8 cellular contexts compared by ENCODE assay signal in the genomic region with DNA sequence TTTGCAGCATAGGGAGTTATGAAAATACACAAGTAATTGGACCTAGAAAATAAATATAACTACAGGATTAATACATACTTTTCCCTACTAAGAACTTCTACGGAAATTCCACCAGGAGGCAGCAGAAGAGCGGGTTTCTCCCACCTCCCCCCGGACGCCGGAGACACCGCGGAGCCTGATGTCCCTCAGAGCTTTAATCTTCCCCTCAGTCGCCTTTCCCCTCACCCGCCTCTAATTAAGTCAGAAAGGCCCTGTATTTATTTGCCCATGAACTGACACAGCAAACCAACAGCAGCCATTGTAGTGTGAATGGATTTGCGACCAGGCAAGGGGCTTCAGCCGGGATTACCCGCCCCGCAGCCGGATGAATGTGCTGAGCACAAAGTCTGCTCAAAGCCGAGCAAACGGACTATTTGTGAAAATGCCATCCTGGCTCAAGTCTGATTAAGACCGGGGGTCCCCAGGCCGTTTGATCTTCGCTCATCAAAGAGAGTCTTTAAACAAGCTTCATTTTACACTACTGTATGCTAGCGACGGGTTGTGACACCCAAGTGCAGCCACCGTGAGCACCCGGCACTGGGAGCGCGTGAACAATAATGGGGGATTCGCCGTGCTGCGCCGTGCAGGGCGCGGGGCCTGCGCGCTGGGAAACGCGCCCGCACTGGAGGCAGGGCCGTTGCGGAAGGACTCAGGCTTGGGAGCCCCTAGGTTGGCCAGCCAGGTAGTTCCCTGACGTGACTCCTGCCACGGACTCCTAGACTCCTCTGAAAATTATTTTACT. TPM values are rescaled to one million over a fixed set of nuclear protein-coding genes. Genes with fewer than 3 reads are reported as not detected.
A peak's percentile ranks its signal among the peaks of the same experiment; 100 is the strongest.
DNase-seq lines count a peak whose midpoint lies in the region; ATAC-seq, FAIRE-seq and TF ChIP-seq lines count a peak whose summit lies in the region.

No MANE protein-coding gene starts in this region.

- H3K27me3 Mint-ChIP-seq in Calu3 (ENCODE audit: unreplicated experiment): no peaks in the 10 kb centered on the region

- H3K4me3 ChIP-seq in mammary epithelial cell (replicated peaks in 1 of 3; ENCODE audit: insufficient read depth in 1 of 3, low read depth in 2 of 3, low read length in 3 of 3) (peak overlapping the region; percentile 42 to 50 (median 45)), gastrocnemius medialis (peak overlapping the region; percentile 49 to 72 (median 64))

- no peak for FAIRE-seq in GM12892 (lab: Jason Lieb, UNC)

- ATAC-seq in GM19043 (IDR thresholded peaks at IDR 0.05; ENCODE audit: low read depth, unreplicated experiment) (peak; percentile 57), HG03139 (IDR thresholded peaks at IDR 0.05; ENCODE audit: unreplicated experiment) (peak; percentile 77), gastrocnemius medialis (peak; percentile 87 to 89)

- H3K79me2 ChIP-seq in mammary epithelial cell (ENCODE audit: insufficient read depth, low read length): peaks cover 2% of the 10 kb centered on the region

- intact Hi-C loops in Calu3 (cut with micrococcal nuclease; ENCODE audit: unreplicated experiment): loop anchor here (1.0 to 2.0 kb wide), 5 partner anchors 181 to 472 kb away; no protein-coding TSS in a partner anchor
- intact Hi-C loops in mammary epithelial cell (cut with micrococcal nuclease): loop anchor here (1.0 to 2.0 kb wide), 5 partner anchors 181 to 472 kb away; no protein-coding TSS in a partner anchor
- intact Hi-C loops in gastrocnemius medialis (cut with DNase I; ENCODE audit: low total_unique reads): loop anchor here (2.0 kb wide), 1 partner anchor 180 kb away; no protein-coding TSS in a partner anchor

- dilution Hi-C loops in mammary epithelial cell (cut with HindIII; ENCODE audit: low sequenced_read_pairs): loop anchor here (25.0 kb wide), 1 partner anchor 254 kb away; no protein-coding TSS in a partner anchor

- H2AFZ ChIP-seq in mammary epithelial cell (ENCODE audit: low read depth, low read length): peak overlapping the region; percentile 98

- H3K4me1 ChIP-seq in mammary epithelial cell (ENCODE audit: insufficient read depth, low read length) (peaks cover 17% of the 10 kb centered on the region), gastrocnemius medialis (peaks cover 5 to 10% of the 10 kb centered on the region in 2 donors)

- no peaks in the 10 kb centered on the region for H3K36me3 ChIP-seq in mammary epithelial cell (ENCODE audit: insufficient read depth, low read length)
- no peaks in the 10 kb centered on the region for H3K36me3 ChIP-seq in gastrocnemius medialis

- DNase-seq in Calu3 (peak; percentile 74), NOMO-1 treated with DMSO at 0.1 percent for 48 hours (lab: John Stamatoyannopoulos, UW; ENCODE audit: unreplicated experiment) (peak; percentile 32), mammary epithelial cell (peak; percentile 45), iPS-NIHi7 (ENCODE audit: extremely low spot score) (peak; percentile 75), gastrocnemius medialis (peak; percentile 30 to 43), GM12892 (ENCODE audit: insufficient read length) (no peak)

- peak overlapping the region; percentile 70 for H3K4me3 Mint-ChIP-seq in Calu3 (ENCODE audit: low read depth, unreplicated experiment)

- H3K9ac ChIP-seq in mammary epithelial cell (ENCODE audit: insufficient read depth, low read length): peak overlapping the region; percentile 22

- TF ChIP-seq CTCF in Calu3 (IDR thresholded peaks at IDR 0.05; ENCODE audit: unreplicated experiment): peak; percentile 79
- TF ChIP-seq CTCF in mammary epithelial cell (conservative IDR thresholded peaks at IDR 0.05 in 1 of 2, IDR thresholded peaks at IDR 0.05 in 1 of 2; ENCODE audit: extremely low read depth in 1 of 2, insufficient read depth in 1 of 2, low read depth in 1 of 2, low read length in 2 of 2): peak; percentile 46 to 72
- TF ChIP-seq CTCF in gastrocnemius medialis (IDR thresholded peaks at IDR 0.05 in 4 of 5, conservative IDR thresholded peaks at IDR 0.05 in 1 of 5): peak; percentile 35 to 75 (median 58)

- peak overlapping the region; percentile 88 for H3K4me2 ChIP-seq in mammary epithelial cell (ENCODE audit: insufficient read depth, low read depth, low read length)

- H3K27me3 ChIP-seq in mammary epithelial cell (ENCODE audit: insufficient read depth, low read length) (no peaks in the 10 kb centered on the region), gastrocnemius medialis (peaks cover 0 to 3% (median 0%) of the 10 kb centered on the region in 3 donors)

- TF ChIP-seq POLR2A in gastrocnemius medialis (IDR thresholded peaks at IDR 0.05): no peak
- TF ChIP-seq POLR2A in GM12892 (IDR thresholded peaks at IDR 0.05; ENCODE audit: low read depth, low read length): no peak

- H3K27ac ChIP-seq in mammary epithelial cell (ENCODE audit: insufficient read depth, low read depth, low read length) (peak overlapping the region; percentile 40), gastrocnemius medialis (peak overlapping the region in 1 of 4 donors; percentile 40)

- H3K9me3 Mint-ChIP-seq in Calu3 (ENCODE audit: low read depth, unreplicated experiment): no peaks in the 10 kb centered on the region

- H3K36me3 Mint-ChIP-seq in Calu3 (ENCODE audit: insufficient read depth, unreplicated experiment): peaks cover 15% of the 10 kb centered on the region

- peaks cover 33% of the 10 kb centered on the region for H3K4me1 Mint-ChIP-seq in Calu3 (ENCODE audit: low read depth, unreplicated experiment)

- in situ Hi-C loops in mammary epithelial cell (cut with MboI; ENCODE audit: low sequenced_read_pairs in 2 of 2): loop anchor here in 1 of 2 donors (5.0 kb wide), 1 partner anchor 259 kb away; no protein-coding TSS in a partner anchor
- in situ Hi-C loops in gastrocnemius medialis (cut with MboI; ENCODE audit: low sequenced_read_pairs in 4 of 4): loop anchor here in 1 of 4 donors (5.0 kb wide), 1 partner anchor 179 kb away; no protein-coding TSS in a partner anchor

- no TSS peak for BruUV-seq in Calu3 (replicated peaks; lab: Mats Ljungman, UMichigan)
- no TSS peak for BruUV-seq in mammary epithelial cell (replicated peaks; lab: Mats Ljungman, UMichigan)

- 11% methylated on average over 36 of the region's 40 CpGs for WGBS in mammary epithelial cell (ENCODE audit: low coverage, missing lambda C conversion rate)

- no peak overlapping the region for H3K27ac Mint-ChIP-seq in Calu3 (ENCODE audit: unreplicated experiment)

- no peaks in the 10 kb centered on the region for H3K9me3 ChIP-seq in mammary epithelial cell (replicated peaks; ENCODE audit: insufficient read depth, low read length)
- H3K9me3 ChIP-seq in gastrocnemius medialis: no peaks in the 10 kb centered on the region

- H4K20me1 ChIP-seq in mammary epithelial cell (ENCODE audit: insufficient read depth, low read length): no peaks in the 10 kb centered on the region

- CTCF ChIA-PET in Calu3 (lab: Charles Lee): interaction anchor here (0.9 to 4.8 kb wide), 7 partner anchors 11 to 336 kb away, joined by 3 to 49 read pairs (median 6); no protein-coding TSS in a partner anchor
- CTCF ChIA-PET in mammary epithelial cell (lab: Charles Lee; ENCODE audit: low non-redundant PET): interaction anchor here (0.6 to 1.3 kb wide), 5 partner anchors 10 to 367 kb away, joined by 3 to 10 read pairs (median 3); no protein-coding TSS in a partner anchor

RNA-seq across cellular contexts. Expression of a gene that starts 5.6 kb away (rescaled TPM):
- total RNA-seq in Calu3 (2022): 122 and 145 TPM in 2 replicates
- total RNA-seq in mammary epithelial cell: 100 to 1,000 TPM; 157 to 161 TPM
- polyA plus RNA-seq in mammary epithelial cell: 325 TPM
- polyA minus RNA-seq in mammary epithelial cell: 217 TPM
- under 1 TPM in 1 of 4 donors, not detected in 3; 0.78 TPM for total RNA-seq in gastrocnemius medialis
- polyA plus RNA-seq in GM12892 (2012; ENCODE audit: missing spikeins): not detected

Comparison
In these comparisons a context has a peak if more than half of its experiments do, and no peak if none do; other contexts are left out.
1. RNA of a gene that starts 5.6 kb away (total RNA-seq): 157 to 161 TPM in mammary epithelial cell and 122 to 145 TPM in Calu3; 0.78 TPM in gastrocnemius medialis; every median in the first group is over 10 times any median in the second.
2. Peak in every context shown above with its lines, with median percentiles within 50 percentile points of each other: CTCF ChIP-seq and ATAC-seq.